8 cellular contexts compared by ENCODE assay signal in genomic region chr17:64262422-64263260, GRCh38. TPM values are rescaled to one million over a fixed set of nuclear protein-coding genes. Genes with fewer than 3 reads are reported as not detected.
DNase-seq lines count a peak whose midpoint lies in the region; ATAC-seq, FAIRE-seq and TF ChIP-seq lines count a peak whose summit lies in the region.

A gene with protein sequence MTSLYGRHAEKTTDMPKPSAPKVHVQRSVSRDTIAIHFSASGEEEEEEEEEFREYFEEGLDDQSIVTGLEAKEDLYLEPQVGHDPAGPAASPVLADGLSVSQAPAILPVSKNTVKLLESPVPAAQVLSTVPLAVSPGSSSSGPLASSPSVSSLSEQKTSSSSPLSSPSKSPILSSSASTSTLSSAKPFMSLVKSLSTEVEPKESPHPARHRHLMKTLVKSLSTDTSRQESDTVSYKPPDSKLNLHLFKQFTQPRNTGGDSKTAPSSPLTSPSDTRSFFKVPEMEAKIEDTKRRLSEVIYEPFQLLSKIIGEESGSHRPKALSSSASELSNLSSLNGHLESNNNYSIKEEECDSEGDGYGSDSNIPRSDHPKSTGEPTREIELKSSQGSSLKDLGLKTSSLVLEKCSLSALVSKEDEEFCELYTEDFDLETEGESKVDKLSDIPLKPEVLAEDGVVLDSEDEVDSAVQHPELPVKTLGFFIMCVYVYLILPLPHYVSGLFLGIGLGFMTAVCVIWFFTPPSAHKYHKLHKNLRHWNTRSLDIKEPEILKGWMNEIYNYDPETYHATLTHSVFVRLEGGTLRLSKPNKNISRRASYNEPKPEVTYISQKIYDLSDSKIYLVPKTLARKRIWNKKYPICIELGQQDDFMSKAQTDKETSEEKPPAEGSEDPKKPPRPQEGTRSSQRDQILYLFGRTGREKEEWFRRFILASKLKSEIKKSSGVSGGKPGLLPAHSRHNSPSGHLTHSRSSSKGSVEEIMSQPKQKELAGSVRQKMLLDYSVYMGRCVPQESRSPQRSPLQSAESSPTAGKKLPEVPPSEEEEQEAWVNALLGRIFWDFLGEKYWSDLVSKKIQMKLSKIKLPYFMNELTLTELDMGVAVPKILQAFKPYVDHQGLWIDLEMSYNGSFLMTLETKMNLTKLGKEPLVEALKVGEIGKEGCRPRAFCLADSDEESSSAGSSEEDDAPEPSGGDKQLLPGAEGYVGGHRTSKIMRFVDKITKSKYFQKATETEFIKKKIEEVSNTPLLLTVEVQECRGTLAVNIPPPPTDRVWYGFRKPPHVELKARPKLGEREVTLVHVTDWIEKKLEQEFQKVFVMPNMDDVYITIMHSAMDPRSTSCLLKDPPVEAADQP (minus strand): TSS chr17:64263260. CDS start chr17:64214217, 49,043 bp downstream.

- POLR2A ChIA-PET in CD8-positive, alpha-beta T cell (lab: Charles Lee), result interaction anchor here (0.7 to 3.4 kb wide), 5 partner anchors 10 to 243 kb away, joined by 3 to 20 read pairs (median 4); no protein-coding TSS in a partner anchor

- H3K9me3 ChIP-seq in CD8-positive, alpha-beta T cell (ENCODE audit: low read length), result no peaks in the 10 kb centered on the region
- no peaks in the 10 kb centered on the region for H3K9me3 ChIP-seq in iPS-15b (ENCODE audit: control insufficient read depth, insufficient read depth, low read length)
- no peaks in the 10 kb centered on the region for H3K9me3 ChIP-seq in small intestine (ENCODE audit: control insufficient read depth, low read depth)

- CTCF ChIA-PET in CD8-positive, alpha-beta T cell (lab: Charles Lee), result interaction anchor here (1.1 kb wide), 1 partner anchor 9 kb away, joined by 3 read pairs; no protein-coding TSS in a partner anchor

- peaks cover 21% of the 10 kb centered on the region for H3K4me1 ChIP-seq in CD8-positive, alpha-beta T cell (ENCODE audit: insufficient read depth, low read length)
- H3K4me1 ChIP-seq in iPS-15b (ENCODE audit: control insufficient read depth, insufficient read depth, low read length) (peaks cover 2% of the 10 kb centered on the region), small intestine (ENCODE audit: control insufficient read depth in 2 of 2, insufficient read depth in 1 of 2, low read depth in 1 of 2, low read length in 1 of 2) (peaks cover 3 to 9% of the 10 kb centered on the region in 2 donors)

- intact Hi-C loops in CD8-positive, alpha-beta T cell (cut with DNase I, micrococcal nuclease), result loop anchor here (1.0 to 10.0 kb wide), 15 partner anchors 116 to 1300 kb away; partner anchors contain the start of genes ERN1 (in 2 of the 2), AXIN2 (in 1 of the 2), CCDC47 (in 1 of the 2) and CEP95 (in 1 of the 2)

- peak within 1 kb of the TSS; percentile 93 for H3K9ac ChIP-seq in iPS-15b (ENCODE audit: low read depth, low read length)

- H3K27ac Mint-ChIP-seq in CD8-positive, alpha-beta T cell, result peak within 1 kb of the TSS; percentile 93

- peak within 1 kb of the TSS; percentile 89 for H3K4me3 Mint-ChIP-seq in CD8-positive, alpha-beta T cell

- TF ChIP-seq CTCF in CD8-positive, alpha-beta T cell (IDR thresholded peaks at IDR 0.05), result no peak
- no peak for TF ChIP-seq CTCF in astrocyte of the spinal cord (IDR thresholded peaks at IDR 0.05; ENCODE audit: low read depth, low read length)

- H3K4me1 Mint-ChIP-seq in CD8-positive, alpha-beta T cell (ENCODE audit: low read depth), result peaks cover 37% of the 10 kb centered on the region

- peak; percentile 32 for ATAC-seq in CD8-positive, alpha-beta T cell
- ATAC-seq in GM19438 (IDR thresholded peaks at IDR 0.05; ENCODE audit: low read depth, unreplicated experiment) (peak; percentile 35), HG03565 (IDR thresholded peaks at IDR 0.05; ENCODE audit: unreplicated experiment) (peak; percentile 7)

- no peaks in the 10 kb centered on the region for H3K27me3 ChIP-seq in CD8-positive, alpha-beta T cell (ENCODE audit: insufficient read depth, low read length)
- H3K27me3 ChIP-seq in iPS-15b (ENCODE audit: control insufficient read depth, insufficient read depth, low read length), result peaks cover 24% of the 10 kb centered on the region
- no peaks in the 10 kb centered on the region for H3K27me3 ChIP-seq in small intestine (ENCODE audit: control insufficient read depth in 2 of 2, insufficient read depth in 2 of 2, low read length in 2 of 2)

- 0 to 1% (median 1%) methylated on average over 68 to 87 of the region's 87 CpGs for WGBS in small intestine, 3 donors

- FAIRE-seq in small intestine (lab: Jason Lieb, UNC), result no peak

- H3K9me3 Mint-ChIP-seq in CD8-positive, alpha-beta T cell, result no peaks in the 10 kb centered on the region

- no peaks in the 10 kb centered on the region for H3K36me3 ChIP-seq in CD8-positive, alpha-beta T cell (ENCODE audit: insufficient read depth, low read length)
- H3K36me3 ChIP-seq in iPS-15b (ENCODE audit: control insufficient read depth, insufficient read depth, low read length) (no peaks in the 10 kb centered on the region), small intestine (ENCODE audit: control insufficient read depth in 2 of 2, insufficient read depth in 2 of 2, low read length in 2 of 2) (no peaks in the 10 kb centered on the region)

- H3K36me3 Mint-ChIP-seq in CD8-positive, alpha-beta T cell, result peaks cover 5% of the 10 kb centered on the region

- peak within 1 kb of the TSS; percentile 67 for H3K27ac ChIP-seq in CD8-positive, alpha-beta T cell (ENCODE audit: low read depth, low read length)
- peak within 1 kb of the TSS; percentile 84 to 90 for H3K27ac ChIP-seq in small intestine (ENCODE audit: low read depth in 1 of 2, low read length in 1 of 2)

- peak within 1 kb of the TSS; percentile 64 for H3K4me3 ChIP-seq in CD8-positive, alpha-beta T cell (ENCODE audit: low read depth, low read length)
- peak within 1 kb of the TSS; percentile 68 for H3K4me3 ChIP-seq in astrocyte of the spinal cord (ENCODE audit: low read depth, low read length)
- H3K4me3 ChIP-seq in iPS-15b (ENCODE audit: low read depth, low read length), result peak within 1 kb of the TSS; percentile 88
- H3K4me3 ChIP-seq in small intestine (ENCODE audit: low read depth in 1 of 2, low read length in 2 of 2), result peak within 1 kb of the TSS; percentile 66 to 92

- DNase-seq in CD8-positive, alpha-beta T cell, result peak; percentile 39 to 83 (median 65)
- DNase-seq in T-helper 22 cell (ENCODE audit: low read depth) (peak; percentile 56), astrocyte of the spinal cord (ENCODE audit: low read depth, low spot score) (peak; percentile 19), small intestine (peak; percentile 57)
- no peak for DNase-seq in NK-92 treated with Interleukin-12 subunit alpha and Interleukin-12 subunit beta, amount 100 ng/mL, for 24 hours (lab: John Stamatoyannopoulos, UW)

- H3K27me3 Mint-ChIP-seq in CD8-positive, alpha-beta T cell (ENCODE audit: low read depth), result no peaks in the 10 kb centered on the region

- in situ Hi-C loops in astrocyte of the spinal cord (cut with HindIII; ENCODE audit: low sequenced_read_pairs), result no loop called here

RNA-seq across cellular contexts. Expression of the gene that starts here (rescaled TPM):
- 1 to 10 TPM; 4.8 to 5.6 TPM for total RNA-seq in CD8-positive, alpha-beta T cell
- polyA plus RNA-seq in small intestine, result 10 to 100 TPM in 1 of 3 donors, 1 to 10 TPM in 2; 4.2 to 16.9 (median 4.3) TPM
